In the genomic region with DNA sequence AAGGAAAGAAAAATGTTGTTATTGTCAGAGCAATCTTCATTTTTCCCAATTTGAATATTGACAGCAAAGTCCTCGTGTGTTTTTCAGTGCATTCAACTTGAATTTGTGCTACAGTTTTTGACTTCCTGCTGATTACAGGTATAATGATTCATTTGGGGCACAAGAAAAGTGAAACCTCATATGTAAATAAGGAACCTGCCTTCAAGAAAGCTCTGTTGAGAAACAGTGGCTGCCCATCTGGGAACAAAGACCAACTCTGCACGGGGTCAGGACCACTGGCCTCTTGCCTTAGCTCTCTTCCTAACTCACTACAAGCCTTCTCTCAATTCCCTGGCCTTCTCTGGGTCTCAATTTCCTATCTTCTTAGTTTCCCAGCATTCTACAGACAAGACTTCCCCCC, we compare ENCODE assay signal across 1 cellular context.
TF ChIP-seq lines count a peak whose summit lies in the region.

No MANE protein-coding gene starts in this region.

TF ChIP-seq in GM12878, 131 proteins besides CTCF, POLR2A, EP300 and RAD21 (continued from another document):
- TF ChIP-seq, protein P1, sequence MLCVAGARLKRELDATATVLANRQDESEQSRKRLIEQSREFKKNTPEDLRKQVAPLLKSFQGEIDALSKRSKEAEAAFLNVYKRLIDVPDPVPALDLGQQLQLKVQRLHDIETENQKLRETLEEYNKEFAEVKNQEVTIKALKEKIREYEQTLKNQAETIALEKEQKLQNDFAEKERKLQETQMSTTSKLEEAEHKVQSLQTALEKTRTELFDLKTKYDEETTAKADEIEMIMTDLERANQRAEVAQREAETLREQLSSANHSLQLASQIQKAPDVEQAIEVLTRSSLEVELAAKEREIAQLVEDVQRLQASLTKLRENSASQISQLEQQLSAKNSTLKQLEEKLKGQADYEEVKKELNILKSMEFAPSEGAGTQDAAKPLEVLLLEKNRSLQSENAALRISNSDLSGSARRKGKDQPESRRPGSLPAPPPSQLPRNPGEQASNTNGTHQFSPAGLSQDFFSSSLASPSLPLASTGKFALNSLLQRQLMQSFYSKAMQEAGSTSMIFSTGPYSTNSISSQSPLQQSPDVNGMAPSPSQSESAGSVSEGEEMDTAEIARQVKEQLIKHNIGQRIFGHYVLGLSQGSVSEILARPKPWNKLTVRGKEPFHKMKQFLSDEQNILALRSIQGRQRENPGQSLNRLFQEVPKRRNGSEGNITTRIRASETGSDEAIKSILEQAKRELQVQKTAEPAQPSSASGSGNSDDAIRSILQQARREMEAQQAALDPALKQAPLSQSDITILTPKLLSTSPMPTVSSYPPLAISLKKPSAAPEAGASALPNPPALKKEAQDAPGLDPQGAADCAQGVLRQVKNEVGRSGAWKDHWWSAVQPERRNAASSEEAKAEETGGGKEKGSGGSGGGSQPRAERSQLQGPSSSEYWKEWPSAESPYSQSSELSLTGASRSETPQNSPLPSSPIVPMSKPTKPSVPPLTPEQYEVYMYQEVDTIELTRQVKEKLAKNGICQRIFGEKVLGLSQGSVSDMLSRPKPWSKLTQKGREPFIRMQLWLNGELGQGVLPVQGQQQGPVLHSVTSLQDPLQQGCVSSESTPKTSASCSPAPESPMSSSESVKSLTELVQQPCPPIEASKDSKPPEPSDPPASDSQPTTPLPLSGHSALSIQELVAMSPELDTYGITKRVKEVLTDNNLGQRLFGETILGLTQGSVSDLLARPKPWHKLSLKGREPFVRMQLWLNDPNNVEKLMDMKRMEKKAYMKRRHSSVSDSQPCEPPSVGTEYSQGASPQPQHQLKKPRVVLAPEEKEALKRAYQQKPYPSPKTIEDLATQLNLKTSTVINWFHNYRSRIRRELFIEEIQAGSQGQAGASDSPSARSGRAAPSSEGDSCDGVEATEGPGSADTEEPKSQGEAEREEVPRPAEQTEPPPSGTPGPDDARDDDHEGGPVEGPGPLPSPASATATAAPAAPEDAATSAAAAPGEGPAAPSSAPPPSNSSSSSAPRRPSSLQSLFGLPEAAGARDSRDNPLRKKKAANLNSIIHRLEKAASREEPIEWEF (IDR thresholded peaks at IDR 0.05; ENCODE audit: insufficient replicate concordance, low read depth, low read length) = no peak
- TF ChIP-seq MXI1 (IDR thresholded peaks at IDR 0.05; ENCODE audit: low read depth, low read length) = no peak
- no peak for TF ChIP-seq CREB1 (IDR thresholded peaks at IDR 0.05; ENCODE audit: low read depth)
- TF ChIP-seq, protein P2, sequence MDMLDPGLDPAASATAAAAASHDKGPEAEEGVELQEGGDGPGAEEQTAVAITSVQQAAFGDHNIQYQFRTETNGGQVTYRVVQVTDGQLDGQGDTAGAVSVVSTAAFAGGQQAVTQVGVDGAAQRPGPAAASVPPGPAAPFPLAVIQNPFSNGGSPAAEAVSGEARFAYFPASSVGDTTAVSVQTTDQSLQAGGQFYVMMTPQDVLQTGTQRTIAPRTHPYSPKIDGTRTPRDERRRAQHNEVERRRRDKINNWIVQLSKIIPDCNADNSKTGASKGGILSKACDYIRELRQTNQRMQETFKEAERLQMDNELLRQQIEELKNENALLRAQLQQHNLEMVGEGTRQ (IDR thresholded peaks at IDR 0.05; ENCODE audit: borderline replicate concordance, low read depth, low read length) = no peak
- TF ChIP-seq RCOR1 (conservative IDR thresholded peaks at IDR 0.05; ENCODE audit: low read depth, low read length) = no peak
- no peak for TF ChIP-seq YBX1 (IDR thresholded peaks at IDR 0.05)
- TF ChIP-seq ZNF24 (IDR thresholded peaks at IDR 0.05) = no peak
- TF ChIP-seq SIN3A (IDR thresholded peaks at IDR 0.05; ENCODE audit: low read depth, low read length) = no peak
- TF ChIP-seq ESRRA (IDR thresholded peaks at IDR 0.05; ENCODE audit: low read length) = no peak
- TF ChIP-seq HCFC1 (IDR thresholded peaks at IDR 0.05; ENCODE audit: low read length) = no peak
- TF ChIP-seq RFX5 (IDR thresholded peaks at IDR 0.05; ENCODE audit: low read depth, low read length) = no peak
- no peak for TF ChIP-seq TAF1 (IDR thresholded peaks at IDR 0.05; ENCODE audit: borderline replicate concordance, low read depth, low read length)
- TF ChIP-seq MLLT1 (IDR thresholded peaks at IDR 0.05) = no peak
- no peak for TF ChIP-seq HDAC2 (IDR thresholded peaks at IDR 0.05)
- 0 out of 2 replicates have a peak, but pooled peaks have one; percentile 32 for TF ChIP-seq RUNX3 (IDR thresholded peaks at IDR 0.05; ENCODE audit: low read length)
- no peak for TF ChIP-seq EGR1 (IDR thresholded peaks at IDR 0.05; ENCODE audit: borderline replicate concordance in 1 of 2, low read depth in 2 of 2, low read length in 2 of 2)
- TF ChIP-seq NFYA (IDR thresholded peaks at IDR 0.05; ENCODE audit: borderline replicate concordance, low read depth, low read length) = no peak
- peak; percentile 44 for TF ChIP-seq JUNB (IDR thresholded peaks at IDR 0.05)
- TF ChIP-seq, protein P3, sequence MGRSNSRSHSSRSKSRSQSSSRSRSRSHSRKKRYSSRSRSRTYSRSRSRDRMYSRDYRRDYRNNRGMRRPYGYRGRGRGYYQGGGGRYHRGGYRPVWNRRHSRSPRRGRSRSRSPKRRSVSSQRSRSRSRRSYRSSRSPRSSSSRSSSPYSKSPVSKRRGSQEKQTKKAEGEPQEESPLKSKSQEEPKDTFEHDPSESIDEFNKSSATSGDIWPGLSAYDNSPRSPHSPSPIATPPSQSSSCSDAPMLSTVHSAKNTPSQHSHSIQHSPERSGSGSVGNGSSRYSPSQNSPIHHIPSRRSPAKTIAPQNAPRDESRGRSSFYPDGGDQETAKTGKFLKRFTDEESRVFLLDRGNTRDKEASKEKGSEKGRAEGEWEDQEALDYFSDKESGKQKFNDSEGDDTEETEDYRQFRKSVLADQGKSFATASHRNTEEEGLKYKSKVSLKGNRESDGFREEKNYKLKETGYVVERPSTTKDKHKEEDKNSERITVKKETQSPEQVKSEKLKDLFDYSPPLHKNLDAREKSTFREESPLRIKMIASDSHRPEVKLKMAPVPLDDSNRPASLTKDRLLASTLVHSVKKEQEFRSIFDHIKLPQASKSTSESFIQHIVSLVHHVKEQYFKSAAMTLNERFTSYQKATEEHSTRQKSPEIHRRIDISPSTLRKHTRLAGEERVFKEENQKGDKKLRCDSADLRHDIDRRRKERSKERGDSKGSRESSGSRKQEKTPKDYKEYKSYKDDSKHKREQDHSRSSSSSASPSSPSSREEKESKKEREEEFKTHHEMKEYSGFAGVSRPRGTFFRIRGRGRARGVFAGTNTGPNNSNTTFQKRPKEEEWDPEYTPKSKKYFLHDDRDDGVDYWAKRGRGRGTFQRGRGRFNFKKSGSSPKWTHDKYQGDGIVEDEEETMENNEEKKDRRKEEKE (IDR thresholded peaks at IDR 0.05) = no peak
- TF ChIP-seq, protein P4, sequence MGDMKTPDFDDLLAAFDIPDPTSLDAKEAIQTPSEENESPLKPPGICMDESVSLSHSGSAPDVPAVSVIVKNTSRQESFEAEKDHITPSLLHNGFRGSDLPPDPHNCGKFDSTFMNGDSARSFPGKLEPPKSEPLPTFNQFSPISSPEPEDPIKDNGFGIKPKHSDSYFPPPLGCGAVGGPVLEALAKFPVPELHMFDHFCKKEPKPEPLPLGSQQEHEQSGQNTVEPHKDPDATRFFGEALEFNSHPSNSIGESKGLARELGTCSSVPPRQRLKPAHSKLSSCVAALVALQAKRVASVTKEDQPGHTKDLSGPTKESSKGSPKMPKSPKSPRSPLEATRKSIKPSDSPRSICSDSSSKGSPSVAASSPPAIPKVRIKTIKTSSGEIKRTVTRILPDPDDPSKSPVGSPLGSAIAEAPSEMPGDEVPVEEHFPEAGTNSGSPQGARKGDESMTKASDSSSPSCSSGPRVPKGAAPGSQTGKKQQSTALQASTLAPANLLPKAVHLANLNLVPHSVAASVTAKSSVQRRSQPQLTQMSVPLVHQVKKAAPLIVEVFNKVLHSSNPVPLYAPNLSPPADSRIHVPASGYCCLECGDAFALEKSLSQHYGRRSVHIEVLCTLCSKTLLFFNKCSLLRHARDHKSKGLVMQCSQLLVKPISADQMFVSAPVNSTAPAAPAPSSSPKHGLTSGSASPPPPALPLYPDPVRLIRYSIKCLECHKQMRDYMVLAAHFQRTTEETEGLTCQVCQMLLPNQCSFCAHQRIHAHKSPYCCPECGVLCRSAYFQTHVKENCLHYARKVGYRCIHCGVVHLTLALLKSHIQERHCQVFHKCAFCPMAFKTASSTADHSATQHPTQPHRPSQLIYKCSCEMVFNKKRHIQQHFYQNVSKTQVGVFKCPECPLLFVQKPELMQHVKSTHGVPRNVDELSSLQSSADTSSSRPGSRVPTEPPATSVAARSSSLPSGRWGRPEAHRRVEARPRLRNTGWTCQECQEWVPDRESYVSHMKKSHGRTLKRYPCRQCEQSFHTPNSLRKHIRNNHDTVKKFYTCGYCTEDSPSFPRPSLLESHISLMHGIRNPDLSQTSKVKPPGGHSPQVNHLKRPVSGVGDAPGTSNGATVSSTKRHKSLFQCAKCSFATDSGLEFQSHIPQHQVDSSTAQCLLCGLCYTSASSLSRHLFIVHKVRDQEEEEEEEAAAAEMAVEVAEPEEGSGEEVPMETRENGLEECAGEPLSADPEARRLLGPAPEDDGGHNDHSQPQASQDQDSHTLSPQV (IDR thresholded peaks at IDR 0.05) = no peak
- TF ChIP-seq IKZF2 (IDR thresholded peaks at IDR 0.05) = 0 out of 4 replicates have a peak, but pooled peaks of 1 of the 2 experiments have one; percentile 15
- TF ChIP-seq NR2F1 (conservative IDR thresholded peaks at IDR 0.05) = peak; percentile 34; the same call in 1 of the 2 replicates
- TF ChIP-seq E4F1 (IDR thresholded peaks at IDR 0.05; ENCODE audit: borderline replicate concordance, partially characterized antibody) = no peak
- 0 out of 4 replicates have a peak, but pooled peaks of 1 of the 2 experiments have one; percentile 23 for TF ChIP-seq ETV6 (conservative IDR thresholded peaks at IDR 0.05 in 1 of 2, IDR thresholded peaks at IDR 0.05 in 1 of 2; ENCODE audit: borderline replicate concordance in 1 of 2, low read depth in 1 of 2)
- no peak for TF ChIP-seq TBL1XR1 (IDR thresholded peaks at IDR 0.05; ENCODE audit: low read depth, low read length)
- TF ChIP-seq SMAD5 (IDR thresholded peaks at IDR 0.05; ENCODE audit: low read depth) = no peak
- no peak for TF ChIP-seq ZNF622 (IDR thresholded peaks at IDR 0.05)
- TF ChIP-seq KAT2A (conservative IDR thresholded peaks at IDR 0.05; ENCODE audit: control insufficient read depth, low read depth, low read length) = no peak
